In genomic region chr10:89414879-89415821, GRCh38 we compare ENCODE assay signal across 9 cellular contexts. TPM values are rescaled to one million over a fixed set of nuclear protein-coding genes. Genes with fewer than 3 reads are reported as not detected.
DNase-seq lines count a peak whose midpoint lies in the region; ATAC-seq, FAIRE-seq and TF ChIP-seq lines count a peak whose summit lies in the region.
"Had no signal": no experiment of that assay in that cellular context is flagged by ENCODE, and none has a peak within 500 bp of the region (broad histone marks: within the 10 kb centered on the region; RNA-seq: fewer than 3 reads in every experiment).

No MANE protein-coding gene starts in this region.

- TF ChIP-seq CTCF in WI38 (IDR thresholded peaks at IDR 0.05; ENCODE audit: low read depth, low read length): no peak
- no peak for TF ChIP-seq CTCF in kidney (IDR thresholded peaks at IDR 0.05; ENCODE audit: borderline replicate concordance, extremely low read depth, insufficient read depth)

- H3K27ac ChIP-seq in kidney (ENCODE audit: low read depth in 2 of 2, low read length in 2 of 2): peak overlapping the region; percentile 96 to 98

- H3K4me3 ChIP-seq in WI38 (ENCODE audit: low read depth, low read length) (peak overlapping the region; percentile 80), kidney (ENCODE audit: low read length in 2 of 2) (peak overlapping the region; percentile 78 to 89)

- intact Hi-C loops in kidney (cut with DNase I): no loop called here

- H3K9ac ChIP-seq in kidney (ENCODE audit: low read length in 2 of 2): peak overlapping the region; percentile 79 to 86

- ATAC-seq in GM21447 (IDR thresholded peaks at IDR 0.05; ENCODE audit: unreplicated experiment): peak; percentile 36

- FAIRE-seq in kidney (lab: Jason Lieb, UNC): no peak
- FAIRE-seq: endometrium had no signal

- H3K36me3 ChIP-seq in kidney (ENCODE audit: control insufficient read depth in 1 of 2, insufficient read depth in 2 of 2, low read length in 2 of 2): peaks cover 6 to 10% of the 10 kb centered on the region in 2 donors

- H3K9me3 ChIP-seq in kidney (ENCODE audit: control insufficient read depth in 1 of 2, low read length in 2 of 2): no peaks in the 10 kb centered on the region

- DNase-seq in EH (ENCODE audit: low read depth) (peak; percentile 73), HT1080 (ENCODE audit: low read depth) (peak; percentile 51), cerebellar cortex (ENCODE audit: low spot score) (peak; percentile 37), kidney (peak; percentile 89), MV-4-11 (lab: John Stamatoyannopoulos, UW) (no peak)
- peak; percentile 51 for DNase-seq in stimulated activated CD4-positive, alpha-beta T cell treated with anti-CD3 and anti-CD28 coated beads, Interleukin-15, amount 100 ng/mL, for 24 hours

- peaks cover 6 to 9% of the 10 kb centered on the region in 2 donors for H3K4me1 ChIP-seq in kidney (ENCODE audit: control insufficient read depth in 1 of 2, insufficient read depth in 1 of 2, low read depth in 1 of 2, low read length in 2 of 2)

RNA-seq across cellular contexts. Expression of gene IFIT5, which starts 0.8 kb away (rescaled TPM):
- 12.2 and 12.4 TPM in 2 replicates for total RNA-seq in HT1080 (2014; rRNA removed; shearing (Covaris generic))
- 8.0 and 9.1 TPM in 2 replicates for polyA plus RNA-seq in HT1080 (2015; cell fraction: cytosol; rRNA removed)
- polyA plus RNA-seq in HT1080 (2015; cell fraction: nucleus; rRNA removed): 11.4 and 12.4 TPM in 2 replicates
- 23.3 TPM for total RNA-seq in kidney
- 11.0 TPM for polyA plus RNA-seq in kidney (ENCODE audit: insufficient read depth, low read depth, low replicate concordance)

RNA-seq across cellular contexts. Expression of gene IFIT1, which starts 22.7 kb away (rescaled TPM):
- total RNA-seq in HT1080 (2014; rRNA removed; shearing (Covaris generic)): 3.2 and 3.5 TPM in 2 replicates
- polyA plus RNA-seq in HT1080 (2015; cell fraction: cytosol; rRNA removed): 2.1 and 2.7 TPM in 2 replicates
- 2.5 and 4.2 TPM in 2 replicates for polyA plus RNA-seq in HT1080 (2015; cell fraction: nucleus; rRNA removed)
- 16.9 TPM for total RNA-seq in kidney
- 40.9 TPM for polyA plus RNA-seq in kidney (ENCODE audit: insufficient read depth, low read depth, low replicate concordance)

RNA-seq across cellular contexts. Expression of gene IFIT1B, which starts 37.3 kb away (rescaled TPM):
- not detected in 2 replicates for total RNA-seq in HT1080 (2014; rRNA removed; shearing (Covaris generic))
- polyA plus RNA-seq in HT1080 (2015; cell fraction: cytosol; rRNA removed): not detected in 2 replicates
- polyA plus RNA-seq in HT1080 (2015; cell fraction: nucleus; rRNA removed): not detected in 2 replicates
- total RNA-seq in kidney: not detected
- not detected for polyA plus RNA-seq in kidney (ENCODE audit: insufficient read depth, low read depth, low replicate concordance)
